In the genomic region with DNA sequence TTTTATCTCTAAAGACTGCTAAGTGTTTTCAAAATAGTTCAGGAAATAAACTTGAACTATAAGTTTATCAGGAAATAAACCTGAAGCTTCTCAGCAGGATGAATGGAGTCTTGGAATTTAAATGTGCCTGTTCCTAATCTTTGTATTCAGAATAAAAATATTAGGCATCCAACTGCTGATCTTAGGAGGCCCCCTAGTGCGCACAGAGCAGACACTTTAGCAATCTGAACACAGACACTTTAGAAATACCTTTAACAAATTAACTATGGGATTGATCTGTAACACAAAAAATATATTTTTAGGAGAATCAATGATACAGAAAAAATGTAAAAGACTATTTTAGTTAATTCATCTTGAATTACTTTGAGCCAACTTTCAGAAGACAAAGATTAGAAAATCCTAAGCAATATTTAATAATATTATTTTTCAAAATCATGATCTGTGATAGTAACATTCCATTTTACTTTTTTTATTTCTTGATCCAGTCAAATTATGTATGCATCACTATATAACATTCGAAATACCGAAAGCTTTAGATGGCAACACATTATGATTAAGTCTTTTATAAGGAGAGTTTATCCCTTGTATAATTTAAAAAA, we compare ENCODE assay signal across 8 cellular contexts.
DNase-seq lines count a peak whose midpoint lies in the region; ATAC-seq and TF ChIP-seq lines count a peak whose summit lies in the region.

No MANE protein-coding gene starts in this region.

- no peak overlapping the region for H3K27ac ChIP-seq in AG04450 (ENCODE audit: low read depth, low read length)

- peak; percentile 91 for TF ChIP-seq CTCF in AG04450 (IDR thresholded peaks at IDR 0.05; ENCODE audit: low read depth, low read length)
- peak; percentile 40 for TF ChIP-seq CTCF in GM12864 (IDR thresholded peaks at IDR 0.05; ENCODE audit: low read depth, low read length, missing control alignments)

- CTCF ChIA-PET in AG04450 (lab: Charles Lee) = interaction anchor here (0.6 to 5.3 kb wide), 33 partner anchors 9 to 707 kb away, joined by 3 to 177 read pairs (median 4); partner anchors contain the start of gene CHST11

- ATAC-seq in HG02973 (IDR thresholded peaks at IDR 0.05; ENCODE audit: unreplicated experiment) = no peak

- DNase-seq in AG04450 (ENCODE audit: low read depth, low spot score) = no peak
- no peak for DNase-seq in GM12864 (ENCODE audit: low read depth)
- DNase-seq in NCI-H460 (ENCODE audit: extremely low read depth, low read depth) = peak; percentile 40
- DNase-seq in activated T-cell treated with anti-CD3 and anti-CD28 coated beads, Interleukin-2, amount 50 U/mL, for 1 hour = peak; percentile 29
- peak; percentile 32 for DNase-seq in globus pallidus (ENCODE audit: low spot score)
- peak; percentile 27 for DNase-seq in renal cortical epithelial cell (ENCODE audit: low read depth)
- DNase-seq in occipital lobe (lab: John Stamatoyannopoulos, UW) = no peak

- no peaks in the 10 kb centered on the region for H3K9me3 ChIP-seq in AG04450 (ENCODE audit: control insufficient read depth, insufficient read depth, low read length)

- H3K4me3 ChIP-seq in AG04450 (ENCODE audit: low read depth, low read length) (no peak overlapping the region), GM12864 (ENCODE audit: low read depth, low read length) (no peak overlapping the region)

- H3K27me3 ChIP-seq in AG04450 (ENCODE audit: control insufficient read depth, insufficient read depth, low read length) = no peaks in the 10 kb centered on the region

- POLR2A ChIA-PET in AG04450 (lab: Yijun Ruan, JAX) = no interaction called here

Comparison
In these comparisons a context has a peak if more than half of its experiments do, and no peak if none do; other contexts are left out.
1. DNase-seq: peak in NCI-H460 (single experiment), activated T-cell treated with anti-CD3 and anti-CD28 coated beads, Interleukin-2, amount 50 U/mL, for 1 hour (single experiment), globus pallidus (single experiment) and renal cortical epithelial cell (single experiment); none in AG04450 (single experiment), GM12864 (single experiment) and occipital lobe (single experiment).